ENCODE assay signal across 8 cellular contexts in genomic region chr11:4539603-4540219, GRCh38.
DNase-seq lines count a peak whose midpoint lies in the region; ATAC-seq and TF ChIP-seq lines count a peak whose summit lies in the region.

No MANE protein-coding gene starts in this region.

- ATAC-seq in GM21529 (IDR thresholded peaks at IDR 0.05; ENCODE audit: unreplicated experiment): no peak

- H3K27me3 ChIP-seq in iPS DF 6.9 (ENCODE audit: control insufficient read depth, insufficient read depth, low read length): no peaks in the 10 kb centered on the region

- no peak for DNase-seq in AG04449 (ENCODE audit: low read depth, low spot score)
- DNase-seq in HK-2 (ENCODE audit: unreplicated experiment): peak; percentile 2
- DNase-seq in T-helper 1 cell: peak in 3 of 5 donors; percentile 14 to 34 (median 23)
- peak; percentile 13 for DNase-seq in astrocyte of the spinal cord (ENCODE audit: low read depth, low spot score)
- DNase-seq in iPS DF 6.9 (ENCODE audit: low read depth, low spot score): peak; percentile 2
- peak; percentile 0 to 33 for DNase-seq in stimulated activated CD4-positive, alpha-beta T cell treated with anti-CD3 and anti-CD28 coated beads, Interleukin-15, amount 100 ng/mL, for 48 hours (ENCODE audit: low read depth in 2 of 2)

- no peaks in the 10 kb centered on the region for H3K9me3 ChIP-seq in iPS DF 6.9 (ENCODE audit: control insufficient read depth, insufficient read depth, low read length)

- no peaks in the 10 kb centered on the region for H3K4me1 ChIP-seq in iPS DF 6.9 (ENCODE audit: control insufficient read depth, insufficient read depth, low read length)

- H3K4me3 ChIP-seq in AG04449 (ENCODE audit: low read depth, low read length) (no peak overlapping the region), GM12875 (ENCODE audit: low read depth, low read length) (no peak overlapping the region), astrocyte of the spinal cord (ENCODE audit: low read depth, low read length) (no peak overlapping the region), iPS DF 6.9 (ENCODE audit: low read length) (no peak overlapping the region)

- CTCF ChIA-PET in AG04449 (lab: Yijun Ruan, JAX): interaction anchor here (1.0 to 7.8 kb wide), 8 partner anchors 8 to 358 kb away, joined by 3 to 123 read pairs (median 4); no protein-coding TSS in a partner anchor

- WGBS in iPS DF 6.9 (ENCODE audit: insufficient coverage, insufficient read length): no CpG with 5 or more reads among the region's 3 CpGs

- no peaks in the 10 kb centered on the region for H3K36me3 ChIP-seq in iPS DF 6.9 (ENCODE audit: control insufficient read depth, insufficient read depth, low read length)

- TF ChIP-seq CTCF in AG04449 (IDR thresholded peaks at IDR 0.05; ENCODE audit: insufficient read depth, low read length, missing control alignments): peak; percentile 51
- peak; percentile 80 for TF ChIP-seq CTCF in GM12875 (IDR thresholded peaks at IDR 0.05; ENCODE audit: borderline replicate concordance, insufficient read depth, low read depth, low read length)
- peak; percentile 62 for TF ChIP-seq CTCF in astrocyte of the spinal cord (IDR thresholded peaks at IDR 0.05; ENCODE audit: low read depth, low read length)

- no peak overlapping the region for H3K27ac ChIP-seq in iPS DF 6.9 (ENCODE audit: low read length)

- in situ Hi-C loops in astrocyte of the spinal cord (cut with HindIII; ENCODE audit: low sequenced_read_pairs): no loop called here

- POLR2A ChIA-PET in AG04449 (lab: Yijun Ruan, JAX): interaction anchor here (1.4 kb wide), 1 partner anchor 353 kb away, joined by 4 read pairs; no protein-coding TSS in a partner anchor
